In the genomic region with DNA sequence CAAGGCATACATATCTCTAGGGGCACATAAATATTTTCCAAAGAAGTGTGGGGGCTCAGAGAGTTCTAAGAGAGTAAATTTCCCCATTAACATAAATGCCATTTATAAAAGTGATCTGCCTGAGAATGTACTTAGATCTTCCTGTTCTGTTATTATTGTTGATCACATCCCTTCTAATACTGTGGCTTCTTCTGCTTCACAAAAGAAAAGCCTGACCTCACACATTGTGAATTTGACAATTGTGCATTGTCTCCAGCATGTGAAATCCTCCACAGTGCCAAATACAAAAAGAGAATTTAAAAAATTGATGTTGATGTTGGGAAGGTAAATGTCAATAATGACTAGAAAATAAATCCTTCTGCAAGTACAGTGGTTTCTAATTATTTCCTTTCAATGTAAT, we compare ENCODE assay signal across 27 cellular contexts.
"Had no signal": no experiment of that assay in that cellular context is flagged by ENCODE, and none has a peak within 500 bp of the region (broad histone marks: within the 10 kb centered on the region; RNA-seq: fewer than 3 reads in every experiment).

No MANE protein-coding gene starts in this region.

- H3K27me3 ChIP-seq: brain microvascular endothelial cell, cardiac muscle cell had no signal

- H3K27ac Mint-ChIP-seq: activated CD4-positive, alpha-beta memory T cell treated with anti-CD3 and anti-CD28 coated beads for 36 hours; activated CD4-positive, alpha-beta T cell treated with anti-CD3 and anti-CD28 coated beads, Interleukin-2, amount 10 ng/mL, durations not matched to agents 7 days and 5 days; activated naive CD4-positive, alpha-beta T cell treated with anti-CD3 and anti-CD28 coated beads, Interleukin-2, amount 50 U/mL, for 72 hours; T-cell had no signal

- DNase-seq: activated CD4-positive, alpha-beta memory T cell treated with anti-CD3 and anti-CD28 coated beads for 36 hours; activated CD4-positive, alpha-beta T cell treated with anti-CD3 and anti-CD28 coated beads, Interleukin-2, amount 10 ng/mL, durations not matched to agents 7 days and 5 days; activated CD4-positive, CD25-positive, alpha-beta regulatory T cell; activated CD8-positive, alpha-beta memory T cell treated with anti-CD3 and anti-CD28 coated beads for 24 hours; activated effector memory CD4-positive, alpha-beta T cell treated with anti-CD3 and anti-CD28 coated beads, Interleukin-2, amount 50 U/mL, for 16 hours; activated naive CD4-positive, alpha-beta T cell treated with Interleukin-2 at 50 U/mL for 16 hours; activated T-cell treated with anti-CD3 and anti-CD28 coated beads, Interleukin-2, amount 50 U/mL, for 4 hours; amygdala; brain microvascular endothelial cell; Kasumi-1; NCI-H1105 treated with DMSO at 0.1 percent for 48 hours; NCI-H1436 treated with DMSO at 0.1 percent for 48 hours; NCI-H187; NCI-H2081; NCI-H510A treated with DMSO at 0.1 percent for 48 hours; NCI-H69; NK-92 treated with Interleukin-12 subunit alpha and Interleukin-12 subunit beta, amount 100 ng/mL, for 24 hours; OCI-M1; RPMI8226; T-cell; T-helper 2 cell; T1000 had no signal

- H3K4me3 Mint-ChIP-seq: activated CD4-positive, alpha-beta memory T cell treated with anti-CD3 and anti-CD28 coated beads for 36 hours; activated CD4-positive, alpha-beta T cell treated with anti-CD3 and anti-CD28 coated beads, Interleukin-2, amount 10 ng/mL, durations not matched to agents 7 days and 5 days; activated T-cell treated with anti-CD3 and anti-CD28 coated beads, Interleukin-2, amount 50 U/mL, for 4 hours; T-cell had no signal

- H3K27me3 Mint-ChIP-seq: activated CD4-positive, alpha-beta memory T cell treated with anti-CD3 and anti-CD28 coated beads for 36 hours; activated CD4-positive, alpha-beta T cell treated with anti-CD3 and anti-CD28 coated beads, Interleukin-2, amount 10 ng/mL, durations not matched to agents 7 days and 5 days; T-cell had no signal

- ATAC-seq: activated naive CD4-positive, alpha-beta T cell treated with anti-CD3 and anti-CD28 coated beads, Interleukin-2, amount 50 U/mL, for 72 hours; activated T-cell treated with anti-CD3 and anti-CD28 coated beads, Interleukin-2, amount 50 U/mL, for 4 hours; Panc1; Right ventricle myocardium inferior; T-cell had no signal

- H3K4me3 ChIP-seq: cardiac muscle cell, SK-N-MC had no signal

- H3K36me3 Mint-ChIP-seq: activated CD4-positive, alpha-beta memory T cell treated with anti-CD3 and anti-CD28 coated beads for 36 hours; T-cell had no signal

- H3K36me3 ChIP-seq: brain microvascular endothelial cell, cardiac muscle cell had no signal

- H3K27ac ChIP-seq: brain microvascular endothelial cell, cardiac muscle cell, SK-N-MC had no signal

- H3K4me1 Mint-ChIP-seq: activated CD4-positive, alpha-beta T cell treated with anti-CD3 and anti-CD28 coated beads, Interleukin-2, amount 10 ng/mL, durations not matched to agents 7 days and 5 days; T-cell had no signal
